ENCODE assay signal across 1 cellular context in genomic region chr19:43527860-43528622, GRCh38.
TF ChIP-seq lines count a peak whose summit lies in the region.

No MANE protein-coding gene starts in this region.

TF ChIP-seq in HEK293, 187 proteins besides CTCF, POLR2A, EP300 and RAD21 (continued from another document and continues in another):
- TF ChIP-seq ZNF513 (tag by site-specific recombination; IDR thresholded peaks at IDR 0.05) (peak; percentile 40; the same call in 1 of the 2 replicates), ZNF639 (tag by site-specific recombination; IDR thresholded peaks at IDR 0.05) (peak; percentile 95), ZNF843 (tag by site-specific recombination; IDR thresholded peaks at IDR 0.05) (no peak; the same call in 1 of the 2 replicates), ZNF48 (tag by site-specific recombination; IDR thresholded peaks at IDR 0.05) (no peak), ZBTB7A (tag by site-specific recombination; IDR thresholded peaks at IDR 0.05; ENCODE audit: low read depth) (no peak), ZNF549 (tag by site-specific recombination; IDR thresholded peaks at IDR 0.05) (no peak), KLF10 (tag by site-specific recombination; IDR thresholded peaks at IDR 0.05) (peak; percentile 68), GLI4 (tag by site-specific recombination; IDR thresholded peaks at IDR 0.05) (no peak), TSHZ1 (tag by site-specific recombination; IDR thresholded peaks at IDR 0.05; ENCODE audit: borderline replicate concordance) (0 out of 2 replicates have a peak, but pooled peaks have one; percentile 71), ZSCAN5A (tag by site-specific recombination; IDR thresholded peaks at IDR 0.05) (no peak), ZNF184 (tag by site-specific recombination; IDR thresholded peaks at IDR 0.05) (peak; percentile 88), ZNF624 (tag by site-specific recombination; IDR thresholded peaks at IDR 0.05) (no peak), ZNF449 (tag by site-specific recombination; IDR thresholded peaks at IDR 0.05) (peak; percentile 68; the same call in 1 of the 2 replicates), ZNF114 (tag by site-specific recombination; IDR thresholded peaks at IDR 0.05) (no peak), PRDM10 (tag by site-specific recombination; IDR thresholded peaks at IDR 0.05) (peak; percentile 50), ZNF274 (IDR thresholded peaks at IDR 0.05; ENCODE audit: low read length) (no peak), ZNF274 (tag by site-specific recombination; IDR thresholded peaks at IDR 0.05; ENCODE audit: borderline replicate concordance) (no peak), ZNF366 (tag by site-specific recombination; conservative IDR thresholded peaks at IDR 0.05) (peak; percentile 87), ZNF530 (tag by site-specific recombination; IDR thresholded peaks at IDR 0.05; ENCODE audit: low read depth) (no peak), ZBTB21 (tag by site-specific recombination; IDR thresholded peaks at IDR 0.05) (peak; percentile 86), REST (tag by site-specific recombination; IDR thresholded peaks at IDR 0.05) (no peak), ZSCAN4 (tag by site-specific recombination; IDR thresholded peaks at IDR 0.05) (peak; percentile 34; the same call in 1 of the 2 replicates), ZNF391 (tag by site-specific recombination; IDR thresholded peaks at IDR 0.05; ENCODE audit: borderline replicate concordance, low read depth) (no peak), ZNF76 (tag by site-specific recombination; IDR thresholded peaks at IDR 0.05; ENCODE audit: borderline replicate concordance, low read depth) (peak; percentile 40; the same call in 1 of the 2 replicates), SP3 (tag by site-specific recombination; IDR thresholded peaks at IDR 0.05) (peak; percentile 31; the same call in 1 of the 2 replicates), ZNF518A (tag by site-specific recombination; conservative IDR thresholded peaks at IDR 0.05; ENCODE audit: low read depth) (peak; percentile 9; the same call in 1 of the 2 replicates), IKZF3 (tag by site-specific recombination; IDR thresholded peaks at IDR 0.05) (peak; percentile 85), ZBTB17 (tag by site-specific recombination; IDR thresholded peaks at IDR 0.05) (peak; percentile 72), ZNF175 (tag by site-specific recombination; IDR thresholded peaks at IDR 0.05) (no peak), MEIS1 (CRISPR knock-in tag; IDR thresholded peaks at IDR 0.05; ENCODE audit: borderline replicate concordance) (no peak), ZBTB20 (tag by site-specific recombination; IDR thresholded peaks at IDR 0.05) (no peak)
